In the genomic region with DNA sequence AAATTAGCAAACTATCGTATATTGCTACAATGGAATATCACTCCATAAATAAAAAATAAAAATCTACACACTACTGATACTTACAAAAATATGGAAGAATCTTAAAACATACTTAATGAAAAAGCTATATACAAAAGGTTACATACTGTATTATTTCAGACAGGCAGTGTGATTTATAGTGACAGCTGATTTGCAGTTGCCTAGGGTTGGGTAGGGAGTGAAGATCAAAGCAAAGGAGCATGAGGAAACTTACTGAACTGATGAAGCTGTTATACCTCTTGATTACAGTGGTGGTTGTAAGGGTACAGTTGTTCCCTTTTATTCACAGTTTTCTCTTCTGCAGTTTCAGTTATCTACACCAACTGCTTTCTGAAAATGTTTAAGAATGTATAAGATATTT, we compare ENCODE assay signal across 30 cellular contexts.
"Had no signal": no experiment of that assay in that cellular context is flagged by ENCODE, and none has a peak within 500 bp of the region (broad histone marks: within the 10 kb centered on the region; RNA-seq: fewer than 3 reads in every experiment).

No MANE protein-coding gene starts in this region.

- H3K4me1 ChIP-seq: adrenal gland, body of pancreas, esophagus squamous epithelium, gastroesophageal sphincter, heart right ventricle had no signal

- H3K27ac ChIP-seq: adrenal gland, body of pancreas, epithelial cell of prostate, esophagus squamous epithelium, gastroesophageal sphincter, heart right ventricle, WERI-Rb-1 had no signal

- DNase-seq: activated B cell treated with CpG ODN at 0.5 μM for 24 hours; activated CD4-positive, alpha-beta T cell treated with anti-CD3 and anti-CD28 coated beads for 48 hours; activated CD4-positive, alpha-beta T cell treated with anti-CD3 and anti-CD28 coated beads, Interleukin-2, amount 50 U/mL, for 1 hour; activated CD4-positive, alpha-beta T cell treated with anti-CD3 and anti-CD28 coated beads, Interleukin-2, amount 50 U/mL, for 48 hours; activated CD8-positive, alpha-beta memory T cell treated with anti-CD3 and anti-CD28 coated beads for 24 hours; activated CD8-positive, alpha-beta T cell treated with anti-CD3 and anti-CD28 coated beads for 36 hours; activated effector memory CD4-positive, alpha-beta T cell treated with Interleukin-2 at 50 U/mL for 16 hours; activated naive CD4-positive, alpha-beta T cell treated with anti-CD3 and anti-CD28 coated beads for 36 hours; activated naive CD8-positive, alpha-beta T cell treated with anti-CD3 and anti-CD28 coated beads for 36 hours; activated naive CD8-positive, alpha-beta T cell treated with anti-CD3 and anti-CD28 coated beads, Interleukin-2, amount 50 U/mL, for 24 hours; activated T-cell treated with anti-CD3 and anti-CD28 coated beads, Interleukin-2, amount 50 U/mL, for 4 hours; adrenal gland; amygdala; aorta; body of pancreas; caudate nucleus; cortex of kidney; dermis blood vessel endothelial cell; effector CD4-positive, alpha-beta T cell; effector memory CD8-positive, alpha-beta T cell; esophagus squamous epithelium; foreskin melanocyte; heart right ventricle; T-helper 2 cell; WERI-Rb-1 had no signal

- FAIRE-seq: colon had no signal

- ATAC-seq: activated CD4-positive, CD25-positive, alpha-beta regulatory T cell treated with anti-CD3 and anti-CD28 coated beads, Interleukin-2, amount 50 U/mL, for 24 hours; activated CD8-positive, alpha-beta T cell treated with anti-CD3 and anti-CD28 coated beads for 36 hours; activated naive CD8-positive, alpha-beta T cell treated with anti-CD3 and anti-CD28 coated beads, Interleukin-2, amount 50 U/mL, for 24 hours; activated T-cell treated with anti-CD3 and anti-CD28 coated beads, Interleukin-2, amount 50 U/mL, for 4 hours; activated T-helper 17 cell treated with anti-CD3 and anti-CD28 coated beads, Interleukin-2, amount 50 U/mL, for 72 hours; body of pancreas; effector memory CD8-positive, alpha-beta T cell; gastroesophageal sphincter; heart right ventricle had no signal

- H3K4me3 ChIP-seq: adrenal gland, body of pancreas, esophagus squamous epithelium, gastroesophageal sphincter, heart right ventricle had no signal

- H3K9me3 ChIP-seq: adrenal gland, body of pancreas, gastroesophageal sphincter had no signal

- H3K27me3 ChIP-seq: adrenal gland, body of pancreas, esophagus squamous epithelium, gastroesophageal sphincter, heart right ventricle had no signal

- H3K36me3 ChIP-seq: adrenal gland, esophagus squamous epithelium, gastroesophageal sphincter, heart right ventricle, WERI-Rb-1 had no signal
